ENCODE assay signal across 12 cellular contexts in the genomic region with DNA sequence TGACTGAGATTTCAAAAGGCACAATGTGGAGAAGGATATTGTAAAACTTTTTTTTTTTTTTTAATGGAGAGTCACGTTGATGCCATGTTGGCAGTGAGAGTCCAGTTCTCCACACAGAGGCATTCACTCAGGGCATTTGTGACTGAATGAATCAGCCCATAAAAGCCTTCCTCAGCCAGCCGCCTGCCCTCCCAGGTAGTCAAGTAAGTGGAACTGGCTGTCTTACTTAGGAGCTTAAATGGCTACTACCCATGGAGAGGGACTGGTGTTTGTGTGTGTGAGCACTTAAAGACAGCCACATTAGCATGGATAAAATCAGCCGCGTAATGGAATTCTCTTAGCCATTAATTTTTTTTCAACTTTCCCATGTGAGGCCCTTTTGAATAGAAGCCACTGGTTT.
"Had no signal": no experiment of that assay in that cellular context is flagged by ENCODE, and none has a peak within 500 bp of the region (broad histone marks: within the 10 kb centered on the region; RNA-seq: fewer than 3 reads in every experiment).

No MANE protein-coding gene starts in this region.

- DNase-seq: activated naive CD4-positive, alpha-beta T cell; aorta; dermis blood vessel endothelial cell; effector memory CD8-positive, alpha-beta T cell; foreskin melanocyte; kidney glomerular epithelial cell; stimulated activated CD4-positive, alpha-beta T cell treated with anti-CD3 and anti-CD28 coated beads, Interleukin-12 subunit alpha, Interleukin-12 subunit beta, amount 100 ng/mL, for 4 hours; stimulated activated CD4-positive, alpha-beta T cell treated with anti-CD3 and anti-CD28 coated beads, Interleukin-2, amount 100 ng/mL, for 24 hours; stomach had no signal

- H3K27ac ChIP-seq: epithelial cell of prostate, stomach had no signal

- H3K4me3 ChIP-seq: stomach had no signal

- H3K9me3 ChIP-seq: stomach had no signal

- ATAC-seq: effector memory CD8-positive, alpha-beta T cell; natural killer cell treated with Interleukin-12 subunit alpha and Interleukin-12 subunit beta and Interleukin-15 and Interleukin-18, amount 100 ng/mL, for 72 hours; sciatic nerve had no signal

- H3K27me3 ChIP-seq: stomach had no signal
